16 cellular contexts compared by ENCODE assay signal in genomic region chr6:167471548-167471930, GRCh38.
DNase-seq lines count a peak whose midpoint lies in the region; ATAC-seq and TF ChIP-seq lines count a peak whose summit lies in the region.
"Had no signal": no experiment of that assay in that cellular context is flagged by ENCODE, and none has a peak within 500 bp of the region (broad histone marks: within the 10 kb centered on the region; RNA-seq: fewer than 3 reads in every experiment).

No MANE protein-coding gene starts in this region.

- H3K27me3 ChIP-seq in neural cell (ENCODE audit: insufficient read depth, low read depth, low read length) (no peaks in the 10 kb centered on the region), suprapubic skin (no peaks in the 10 kb centered on the region)

- TF ChIP-seq POLR2A in suprapubic skin (IDR thresholded peaks at IDR 0.05), result no peak

- no peak for ATAC-seq in stimulated activated memory B cell treated with anti-CD40 and anti-IgM and Interleukin-4, amounts not matched to agents 10 μg/mL and 1 μg/mL and 100 μg/mL, for 72 hours
- ATAC-seq in HG03139 (IDR thresholded peaks at IDR 0.05; ENCODE audit: unreplicated experiment), result no peak
- ATAC-seq: HCT116 had no signal

- H3K4me1 Mint-ChIP-seq in brain (peaks cover 40% of the 10 kb centered on the region), endothelial cell (ENCODE audit: unreplicated experiment) (peaks cover 61% of the 10 kb centered on the region)
- H3K4me1 Mint-ChIP-seq in stimulated activated memory B cell treated with anti-CD40 and anti-IgM and Interleukin-4, amounts not matched to agents 10 μg/mL and 1 μg/mL and 100 μg/mL, for 72 hours, result no peaks in the 10 kb centered on the region

- no peaks in the 10 kb centered on the region for H3K9me3 ChIP-seq in neural cell (ENCODE audit: low read length)
- no peaks in the 10 kb centered on the region for H3K9me3 ChIP-seq in suprapubic skin
- H3K9me3 ChIP-seq: Caco-2 had no signal

- no peaks in the 10 kb centered on the region for H3K4me1 ChIP-seq in suprapubic skin

- H3K79me2 ChIP-seq in neural cell (replicated peaks; ENCODE audit: insufficient read depth, low read length), result no peaks in the 10 kb centered on the region

- H3K27ac Mint-ChIP-seq in brain (peak overlapping the region in 3 of 5 experiments; percentile 16 to 88 (median 77)), endothelial cell (ENCODE audit: unreplicated experiment) (peak overlapping the region; percentile 80)
- no peak overlapping the region for H3K27ac Mint-ChIP-seq in stimulated activated memory B cell treated with anti-CD40 and anti-IgM and Interleukin-4, amounts not matched to agents 10 μg/mL and 1 μg/mL and 100 μg/mL, for 72 hours
- H3K27ac Mint-ChIP-seq: CD4-positive, alpha-beta memory T cell had no signal

- H3K9me2 ChIP-seq in neural cell (ENCODE audit: insufficient read depth, low read length), result no peaks in the 10 kb centered on the region

- H3K4me3 Mint-ChIP-seq in brain (no peak overlapping the region), endothelial cell (ENCODE audit: unreplicated experiment) (peak overlapping the region; percentile 79)
- no peak overlapping the region for H3K4me3 Mint-ChIP-seq in stimulated activated memory B cell treated with anti-CD40 and anti-IgM and Interleukin-4, amounts not matched to agents 10 μg/mL and 1 μg/mL and 100 μg/mL, for 72 hours
- H3K4me3 Mint-ChIP-seq: H9 had no signal

- no peaks in the 10 kb centered on the region for H3K36me3 Mint-ChIP-seq in brain
- no peaks in the 10 kb centered on the region for H3K36me3 Mint-ChIP-seq in endothelial cell (ENCODE audit: low read depth, unreplicated experiment)
- no peaks in the 10 kb centered on the region for H3K36me3 Mint-ChIP-seq in stimulated activated memory B cell treated with anti-CD40 and anti-IgM and Interleukin-4, amounts not matched to agents 10 μg/mL and 1 μg/mL and 100 μg/mL, for 72 hours
- H3K36me3 Mint-ChIP-seq: CD4-positive, alpha-beta memory T cell had no signal

- no peak overlapping the region for H3K4me2 ChIP-seq in neural cell (ENCODE audit: low read length)

- H3K9ac ChIP-seq in neural cell (ENCODE audit: low read length), result no peak overlapping the region

- TF ChIP-seq EP300 in neural cell (conservative IDR thresholded peaks at IDR 0.05; ENCODE audit: poor library complexity, severe bottlenecking), result no peak
- no peak for TF ChIP-seq EP300 in suprapubic skin (IDR thresholded peaks at IDR 0.05)

- H3K9me3 Mint-ChIP-seq in brain (peaks cover 0 to 3% (median 0%) of the 10 kb centered on the region in 5 experiments), endothelial cell (ENCODE audit: unreplicated experiment) (no peaks in the 10 kb centered on the region)
- H3K9me3 Mint-ChIP-seq in stimulated activated memory B cell treated with anti-CD40 and anti-IgM and Interleukin-4, amounts not matched to agents 10 μg/mL and 1 μg/mL and 100 μg/mL, for 72 hours, result no peaks in the 10 kb centered on the region
- H3K9me3 Mint-ChIP-seq: H9 had no signal

- H3K36me3 ChIP-seq in neural cell (ENCODE audit: insufficient read depth, low read length), result no peaks in the 10 kb centered on the region
- H3K36me3 ChIP-seq in suprapubic skin, result no peaks in the 10 kb centered on the region

- no peaks in the 10 kb centered on the region for H3F3A ChIP-seq in neural cell (ENCODE audit: insufficient read depth, low read length, poor library complexity, severe bottlenecking)

- H3K27ac ChIP-seq in neural cell (ENCODE audit: low read length) (peak overlapping the region; percentile 64), suprapubic skin (no peak overlapping the region)

- TF ChIP-seq RAD21 in neural cell (conservative IDR thresholded peaks at IDR 0.05), result no peak

- no peaks in the 10 kb centered on the region for H4K20me1 ChIP-seq in neural cell (ENCODE audit: insufficient read depth)

- no peak overlapping the region for H3K4me3 ChIP-seq in neural cell (ENCODE audit: low read length)
- no peak overlapping the region for H3K4me3 ChIP-seq in suprapubic skin

- TF ChIP-seq CTCF in brain (conservative IDR thresholded peaks at IDR 0.05), result no peak
- no peak for TF ChIP-seq CTCF in endothelial cell (IDR thresholded peaks at IDR 0.05; ENCODE audit: unreplicated experiment)
- TF ChIP-seq CTCF in neural cell (IDR thresholded peaks at IDR 0.05; ENCODE audit: poor library complexity, severe bottlenecking), result no peak
- TF ChIP-seq CTCF in suprapubic skin (IDR thresholded peaks at IDR 0.05), result no peak

- whole genome bisulfite sequencing in suprapubic skin, result 90% methylated on average over 10 of the region's 10 CpGs

- DNase-seq in endothelial cell (ENCODE audit: low spot score), result no peak
- peak; percentile 43 to 59 for DNase-seq in suprapubic skin (ENCODE audit: low spot score in 2 of 2)
- no peak for DNase-seq in NCI-H1105 (lab: John Stamatoyannopoulos, UW)
- no peak for DNase-seq in COR-L47 (lab: John Stamatoyannopoulos, UW)
- DNase-seq: C1 segment of cervical spinal cord; Caco-2; CD4-positive, alpha-beta memory T cell; DMS153; EL; GF-D8; H9 had no signal

- peaks cover 9% of the 10 kb centered on the region for H3K27me3 Mint-ChIP-seq in brain
- H3K27me3 Mint-ChIP-seq in endothelial cell (ENCODE audit: unreplicated experiment), result peaks cover 6% of the 10 kb centered on the region
- H3K27me3 Mint-ChIP-seq in stimulated activated memory B cell treated with anti-CD40 and anti-IgM and Interleukin-4, amounts not matched to agents 10 μg/mL and 1 μg/mL and 100 μg/mL, for 72 hours, result peaks cover 13% of the 10 kb centered on the region
- H3K27me3 Mint-ChIP-seq: CD4-positive, alpha-beta memory T cell had no signal

- no peak overlapping the region for H2AFZ ChIP-seq in neural cell (ENCODE audit: low read depth, low read length)

TF ChIP-seq in neural cell, 6 proteins besides CTCF, POLR2A, EP300 and RAD21:
- TF ChIP-seq REST (IDR thresholded peaks at IDR 0.05; ENCODE audit: borderline replicate concordance) (no peak), POLR2AphosphoS5 (IDR thresholded peaks at IDR 0.05) (no peak), EZH2 (IDR thresholded peaks at IDR 0.05; ENCODE audit: borderline replicate concordance, insufficient read depth, low read length, poor library complexity, severe bottlenecking) (no peak), SMC3 (conservative IDR thresholded peaks at IDR 0.05; ENCODE audit: poor library complexity) (no peak), MXI1 (conservative IDR thresholded peaks at IDR 0.05; ENCODE audit: poor library complexity, severe bottlenecking) (no peak), TAF1 (IDR thresholded peaks at IDR 0.05; ENCODE audit: low read depth) (no peak)

Comparison
In these comparisons a context has a peak if more than half of its experiments do, and no peak if none do; other contexts are left out.
1. DNase-seq: peak in suprapubic skin (2 of 2); none in endothelial cell (single experiment), NCI-H1105 (single experiment) and COR-L47 (single experiment).